ENCODE assay signal across 9 cellular contexts in genomic region chr4:987689-988513, GRCh38. TPM values are rescaled to one million over a fixed set of nuclear protein-coding genes. Genes with fewer than 3 reads are reported as not detected.
DNase-seq lines count a peak whose midpoint lies in the region; ATAC-seq and TF ChIP-seq lines count a peak whose summit lies in the region.
"Had no signal": no experiment of that assay in that cellular context is flagged by ENCODE, and none has a peak within 500 bp of the region (broad histone marks: within the 10 kb centered on the region; RNA-seq: fewer than 3 reads in every experiment).

No MANE protein-coding gene starts in this region.

- no peak overlapping the region for H3K4ac ChIP-seq in trophoblast cell (ENCODE audit: low read depth, low read length)

- no peak for TF ChIP-seq CTCF in Caco-2 (IDR thresholded peaks at IDR 0.05; ENCODE audit: insufficient read depth in 1 of 2, low read depth in 1 of 2, low read length in 1 of 2, severe bottlenecking in 1 of 2, unreplicated experiment in 1 of 2)
- TF ChIP-seq CTCF in esophagus squamous epithelium (IDR thresholded peaks at IDR 0.05): no peak

- H3K18ac ChIP-seq in trophoblast cell (ENCODE audit: low read length): no peak overlapping the region

- H3K4me3 Mint-ChIP-seq in Caco-2 (ENCODE audit: unreplicated experiment): peak overlapping the region; percentile 86

- CTCF ChIA-PET in Caco-2 (lab: Charles Lee): interaction anchor here (0.7 to 1.5 kb wide), 4 partner anchors 56 to 245 kb away, joined by 3 to 11 read pairs (median 6); partner anchors contain the start of genes GAK and TMEM175

- H3K23ac ChIP-seq in trophoblast cell (ENCODE audit: low read length): no peak overlapping the region

- H3K9ac ChIP-seq in trophoblast cell (ENCODE audit: low read length): no peak overlapping the region

- no peaks in the 10 kb centered on the region for H3K27me3 Mint-ChIP-seq in Caco-2 (ENCODE audit: insufficient read depth, unreplicated experiment)

- no peak for DNase-seq in Caco-2
- DNase-seq in SJCRH30: no peak
- DNase-seq in esophagus squamous epithelium (lab: John Stamatoyannopoulos, UW): no peak
- no peak for DNase-seq in trophoblast cell
- no peak for DNase-seq in SIG-M5 (lab: John Stamatoyannopoulos, UW)
- no peak for DNase-seq in stimulated activated CD4-positive, alpha-beta T cell treated with anti-CD3 and anti-CD28 coated beads, Interleukin-4, amount 100 ng/mL, for 24 hours
- DNase-seq: NCI-H2029 treated with DMSO at 0.1 percent for 48 hours had no signal

- H4K8ac ChIP-seq in trophoblast cell (ENCODE audit: low read depth, low read length): peak overlapping the region; percentile 73

- POLR2A ChIA-PET in Caco-2 (lab: Charles Lee): interaction anchor here (1.5 kb wide), 1 partner anchor 56 kb away, joined by 10 read pairs; the partner anchor contains the start of genes GAK and TMEM175

- H3K4me2 ChIP-seq in trophoblast cell (ENCODE audit: low read length): peak overlapping the region; percentile 89

- H3K36me3 Mint-ChIP-seq in Caco-2 (ENCODE audit: insufficient read depth, unreplicated experiment): peaks cover 34% of the 10 kb centered on the region

- no peak overlapping the region for H2BK120ac ChIP-seq in trophoblast cell (ENCODE audit: insufficient read depth, low read length, poor library complexity)

- H3K4me3 ChIP-seq in Caco-2 (ENCODE audit: low read depth, low read length): peak overlapping the region; percentile 79
- H3K4me3 ChIP-seq in SJCRH30: peak overlapping the region; percentile 60
- peak overlapping the region; percentile 63 to 92 (median 84) for H3K4me3 ChIP-seq in esophagus squamous epithelium
- peak overlapping the region; percentile 47 for H3K4me3 ChIP-seq in trophoblast cell (ENCODE audit: low read depth, low read length)

- peak overlapping the region; percentile 26 for H4K12ac ChIP-seq in trophoblast cell (ENCODE audit: low read depth, low read length)

- H3K9me3 ChIP-seq in Caco-2 (no peaks in the 10 kb centered on the region), SJCRH30 (replicated peaks) (no peaks in the 10 kb centered on the region), esophagus squamous epithelium (no peaks in the 10 kb centered on the region), trophoblast cell (ENCODE audit: insufficient read depth, low read depth, low read length) (no peaks in the 10 kb centered on the region)

- 55 to 100% methylated on average over 1 to 4 of the region's 36 CpGs for WGBS in esophagus squamous epithelium, 2 donors
- WGBS in trophoblast cell (ENCODE audit: extremely low coverage, insufficient coverage, insufficient read length): no CpG with 5 or more reads among the region's 36 CpGs

- intact Hi-C loops in Caco-2 (cut with micrococcal nuclease; ENCODE audit: unreplicated experiment) (loop anchor here (2.0 kb wide), 1 partner anchor 15 kb away; the partner anchor contains the start of gene DGKQ), esophagus squamous epithelium (cut with DNase I) (no loop called here)

- H3K27ac ChIP-seq in SJCRH30 (no peak overlapping the region), esophagus squamous epithelium (peak overlapping the region; percentile 66 to 82 (median 79)), trophoblast cell (ENCODE audit: low read depth, low read length) (no peak overlapping the region)

- no peak overlapping the region for H4K91ac ChIP-seq in trophoblast cell (ENCODE audit: low read depth, low read length)

- no peak overlapping the region for H2AK5ac ChIP-seq in trophoblast cell (ENCODE audit: low read length)

- H2BK5ac ChIP-seq in trophoblast cell (ENCODE audit: low read depth, low read length, poor library complexity): no peak overlapping the region

- H3K27me3 ChIP-seq in Caco-2 (replicated peaks; ENCODE audit: control insufficient read depth, insufficient read depth, low read length) (no peaks in the 10 kb centered on the region), SJCRH30 (no peaks in the 10 kb centered on the region), esophagus squamous epithelium (no peaks in the 10 kb centered on the region), trophoblast cell (ENCODE audit: insufficient read depth, low read length) (no peaks in the 10 kb centered on the region)

- TF ChIP-seq POLR2A in esophagus squamous epithelium (IDR thresholded peaks at IDR 0.05): no peak

- H3K4me1 ChIP-seq in Caco-2: peaks cover 40% of the 10 kb centered on the region
- H3K4me1 ChIP-seq in SJCRH30: no peaks in the 10 kb centered on the region
- H3K4me1 ChIP-seq in esophagus squamous epithelium: peaks cover 27 to 56% (median 29%) of the 10 kb centered on the region in 3 donors
- H3K4me1 ChIP-seq in trophoblast cell (ENCODE audit: control insufficient read depth in 1 of 2, insufficient read depth in 2 of 2, low read length in 2 of 2): peaks cover 4 to 10% of the 10 kb centered on the region in 2 experiments

- H2BK12ac ChIP-seq in trophoblast cell (ENCODE audit: low read length): no peak overlapping the region

- no peaks in the 10 kb centered on the region for H3K4me1 Mint-ChIP-seq in Caco-2 (ENCODE audit: low read depth, unreplicated experiment)

- no peak for ATAC-seq in HG03457 (IDR thresholded peaks at IDR 0.05; ENCODE audit: unreplicated experiment)
- ATAC-seq in GM19328 (IDR thresholded peaks at IDR 0.05; ENCODE audit: unreplicated experiment): no peak

- H3K36me3 ChIP-seq in Caco-2 (ENCODE audit: control insufficient read depth, insufficient read depth, low read length): no peaks in the 10 kb centered on the region; the same call in 1 of the 2 replicates
- no peaks in the 10 kb centered on the region for H3K36me3 ChIP-seq in SJCRH30
- peaks cover 0 to 35% (median 0%) of the 10 kb centered on the region in 3 donors for H3K36me3 ChIP-seq in esophagus squamous epithelium
- no peaks in the 10 kb centered on the region for H3K36me3 ChIP-seq in trophoblast cell (ENCODE audit: control insufficient read depth in 1 of 2, insufficient read depth in 2 of 2, low read length in 2 of 2)

- H3K9me3 Mint-ChIP-seq in Caco-2 (ENCODE audit: unreplicated experiment): no peaks in the 10 kb centered on the region

- BruUV-seq in Caco-2 (replicated peaks; lab: Mats Ljungman, UMichigan): TSS peak; percentile 4

- H3K79me1 ChIP-seq in trophoblast cell (ENCODE audit: low read length): no peaks in the 10 kb centered on the region

- no peaks in the 10 kb centered on the region for H3K79me2 ChIP-seq in trophoblast cell (ENCODE audit: control insufficient read depth, insufficient read depth, low read length, poor library complexity)

- H3K14ac ChIP-seq in trophoblast cell (ENCODE audit: low read length): peak overlapping the region; percentile 35

- no peak overlapping the region for H2AFZ ChIP-seq in trophoblast cell (ENCODE audit: insufficient read depth, low read length, poor library complexity)

- H3K27ac Mint-ChIP-seq in Caco-2 (ENCODE audit: unreplicated experiment): no peak overlapping the region

RNA-seq across cellular contexts. Expression of gene IDUA, which starts 1.1 kb away (rescaled TPM):
- total RNA-seq in Caco-2 (2022): 26.4 and 26.9 TPM in 2 replicates
- 1.8 and 2.3 TPM in 2 replicates for total RNA-seq in SJCRH30 (2014; rRNA removed; shearing (Covaris generic))
- 10 to 100 TPM in 2 of 4 donors, 1 to 10 TPM in 2; 4.3 to 20.5 (median 14.1) TPM for total RNA-seq in esophagus squamous epithelium
- polyA plus RNA-seq in trophoblast cell (2013): 2.0 and 2.2 TPM in 2 replicates

RNA-seq across cellular contexts. Expression of gene SLC26A1, which starts 5.3 kb away (rescaled TPM):
- total RNA-seq in Caco-2 (2022): 8.7 and 9.6 TPM in 2 replicates
- not detected in 2 replicates for total RNA-seq in SJCRH30 (2014; rRNA removed; shearing (Covaris generic))
- total RNA-seq in esophagus squamous epithelium: not detected
- 0.10 TPM in 1 of 2 replicates, not detected in the other for polyA plus RNA-seq in trophoblast cell (2013)

RNA-seq across cellular contexts. Expression of gene DGKQ, which starts 14.5 kb away (rescaled TPM):
- total RNA-seq in Caco-2 (2022): 13.9 and 14.1 TPM in 2 replicates
- 2.4 and 2.8 TPM in 2 replicates for total RNA-seq in SJCRH30 (2014; rRNA removed; shearing (Covaris generic))
- 10 to 100 TPM in 2 of 4 donors, 1 to 10 TPM in 2; 9.5 to 12.0 (median 10.7) TPM for total RNA-seq in esophagus squamous epithelium
- 4.2 TPM in 2 replicates for polyA plus RNA-seq in trophoblast cell (2013)

RNA-seq across cellular contexts. Expression of gene FGFRL1, which starts 23.5 kb away (rescaled TPM):
- total RNA-seq in Caco-2 (2022) (25.4 and 26.0 TPM in 2 replicates), esophagus squamous epithelium (10 to 100 TPM in 1 of 4 donors, 1 to 10 TPM in 3; 2.8 to 10.1 (median 4.7) TPM)
- total RNA-seq in SJCRH30 (2014; rRNA removed; shearing (Covaris generic)): 45.3 and 51.2 TPM in 2 replicates
- 17.6 and 18.3 TPM in 2 replicates for polyA plus RNA-seq in trophoblast cell (2013)

RNA-seq across cellular contexts. Expression of gene TMEM175, which starts 55.6 kb away (rescaled TPM):
- 22.3 and 30.2 TPM in 2 replicates for total RNA-seq in Caco-2 (2022)
- total RNA-seq in SJCRH30 (2014; rRNA removed; shearing (Covaris generic)): 4.3 and 6.8 TPM in 2 replicates
- 10 to 100 TPM in 3 of 4 donors, 1 to 10 TPM in 1; 8.4 to 22.9 (median 19.7) TPM for total RNA-seq in esophagus squamous epithelium
- polyA plus RNA-seq in trophoblast cell (2013): 13.5 and 15.8 TPM in 2 replicates

Comparison
In these comparisons a context has a peak if more than half of its experiments do, and no peak if none do; other contexts are left out.
1. H3K27ac ChIP-seq: peak in esophagus squamous epithelium (4 of 4); none in SJCRH30 (single experiment) and trophoblast cell (single experiment).
2. Peak in every context shown above with its lines, with median percentiles within 50 percentile points of each other: H3K4me3 ChIP-seq.